ENCODE assay signal across 1 cellular context in genomic region chr5:5140051-5141010, GRCh38.
TF ChIP-seq lines count a peak whose summit lies in the region.

TSS of gene ADAMTS16 (plus strand) at chr5:5140330. CDS start at chr5:5140468, 138 bp downstream.

TF ChIP-seq in H1, 55 proteins besides CTCF, POLR2A, EP300 and RAD21:
- no peak for TF ChIP-seq YY1 (IDR thresholded peaks at IDR 0.05; ENCODE audit: low read depth, low read length)
- peak; percentile 49 for TF ChIP-seq E2F6 (IDR thresholded peaks at IDR 0.05)
- TF ChIP-seq TAF1 (IDR thresholded peaks at IDR 0.05; ENCODE audit: low read depth, low read length), result peak; percentile 48; the same call in 1 of the 2 replicates
- no peak for TF ChIP-seq RFX5 (IDR thresholded peaks at IDR 0.05; ENCODE audit: borderline replicate concordance, low read depth, low read length)
- no peak for TF ChIP-seq TBP (IDR thresholded peaks at IDR 0.05; ENCODE audit: low read depth, low read length)
- TF ChIP-seq EGR1 (IDR thresholded peaks at IDR 0.05; ENCODE audit: borderline replicate concordance, low read depth, low read length), result 0 out of 2 replicates have a peak, but pooled peaks have one; percentile 8
- peak; percentile 62 for TF ChIP-seq KDM4A (IDR thresholded peaks at IDR 0.05; ENCODE audit: low read depth, low read length, severe bottlenecking)
- no peak for TF ChIP-seq KDM1A (IDR thresholded peaks at IDR 0.05; ENCODE audit: borderline replicate concordance, low read length)
- TF ChIP-seq ZNF274 (IDR thresholded peaks at IDR 0.05; ENCODE audit: borderline replicate concordance, extremely low read depth, low read length), result no peak
- peak; percentile 3 for TF ChIP-seq MAX (IDR thresholded peaks at IDR 0.05)
- no peak for TF ChIP-seq CTBP2 (IDR thresholded peaks at IDR 0.05; ENCODE audit: borderline replicate concordance, insufficient read depth, insufficient read length, low read length)
- TF ChIP-seq CBX5 (IDR thresholded peaks at IDR 0.05; ENCODE audit: low read depth, low read length), result no peak
- no peak for TF ChIP-seq HDAC2 (IDR thresholded peaks at IDR 0.05; ENCODE audit: borderline replicate concordance in 1 of 2, low read depth in 2 of 2, low read length in 2 of 2)
- peak; percentile 39; the same call in 1 of the 2 replicates for TF ChIP-seq PHF8 (conservative IDR thresholded peaks at IDR 0.05; ENCODE audit: low read depth, low read length)
- TF ChIP-seq POLR2AphosphoS5 (IDR thresholded peaks at IDR 0.05; ENCODE audit: low read depth, low read length), result peak; percentile 79; the same call in 1 of the 2 replicates
- no peak for TF ChIP-seq TCF12 (IDR thresholded peaks at IDR 0.05; ENCODE audit: low read depth, low read length)
- no peak; the same call in 1 of the 2 replicates for TF ChIP-seq RBBP5 (IDR thresholded peaks at IDR 0.05; ENCODE audit: borderline replicate concordance, low read depth, low read length)
- TF ChIP-seq ASH2L (IDR thresholded peaks at IDR 0.05; ENCODE audit: low read length), result peak; percentile 49
- TF ChIP-seq NRF1 (IDR thresholded peaks at IDR 0.05; ENCODE audit: low read depth, low read length), result no peak
- TF ChIP-seq CBX8 (IDR thresholded peaks at IDR 0.05; ENCODE audit: borderline replicate concordance, low read depth, low read length), result no peak
